In the genomic region with DNA sequence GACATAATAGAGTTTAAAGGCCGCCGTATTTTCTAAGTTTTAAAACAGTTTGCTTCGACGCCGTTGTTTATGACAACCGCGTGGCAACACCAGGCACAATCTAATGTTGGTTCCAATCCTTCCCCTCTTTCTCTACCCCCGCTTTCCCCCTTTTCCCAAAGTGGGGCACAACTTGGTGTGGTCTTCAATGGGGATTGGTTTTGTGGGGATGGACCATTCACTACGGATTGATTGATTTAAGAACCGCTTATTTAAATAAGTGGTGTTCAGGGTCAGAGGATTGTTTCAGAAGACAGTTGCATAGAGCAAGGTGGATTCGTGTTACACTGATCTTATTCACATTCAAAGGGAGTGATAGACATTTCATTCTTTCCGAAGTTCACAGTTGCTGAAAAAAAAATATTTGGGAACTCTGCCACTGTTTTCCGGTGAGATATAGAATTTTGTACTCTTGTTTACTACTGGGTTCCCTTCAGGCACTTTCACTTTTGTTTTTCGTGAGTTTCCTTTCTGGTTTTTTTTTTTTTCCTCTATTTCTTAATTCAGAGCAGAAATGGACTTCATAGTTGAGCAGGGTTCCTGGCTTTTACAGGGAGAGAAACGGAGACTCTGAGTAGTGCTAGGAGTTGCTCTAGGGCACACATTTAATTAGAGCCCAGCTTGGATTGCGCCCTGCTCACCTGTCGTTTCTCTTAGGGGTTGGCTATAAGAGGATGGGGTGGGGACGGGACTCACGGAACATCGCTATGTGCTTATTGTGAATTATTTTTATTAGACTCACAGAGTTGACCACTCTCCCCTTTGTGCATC, we compare ENCODE assay signal across 8 cellular contexts.
DNase-seq lines count a peak whose midpoint lies in the region; ATAC-seq and TF ChIP-seq lines count a peak whose summit lies in the region.

No MANE protein-coding gene starts in this region.

- TF ChIP-seq POLR2A in IMR-90 (IDR thresholded peaks at IDR 0.05; ENCODE audit: low read depth, low read length) = no peak
- no peak for TF ChIP-seq POLR2A in esophagus squamous epithelium (IDR thresholded peaks at IDR 0.05)

- TF ChIP-seq CTCF in right atrium auricular region (IDR thresholded peaks at IDR 0.05) = no peak
- no peak for TF ChIP-seq CTCF in IMR-90 (conservative IDR thresholded peaks at IDR 0.05; ENCODE audit: low read depth, low read length)
- no peak for TF ChIP-seq CTCF in WI38 (IDR thresholded peaks at IDR 0.05; ENCODE audit: low read depth, low read length)
- no peak for TF ChIP-seq CTCF in esophagus squamous epithelium (IDR thresholded peaks at IDR 0.05)
- TF ChIP-seq CTCF in neural progenitor cell (IDR thresholded peaks at IDR 0.05) = no peak

- peaks cover 0 to 30% of the 10 kb centered on the region in 2 donors for H3K4me1 ChIP-seq in right atrium auricular region
- peaks cover 4% of the 10 kb centered on the region; the same call in 1 of the 2 replicates for H3K4me1 ChIP-seq in IMR-90 (ENCODE audit: control insufficient read depth, insufficient read depth, low read length)
- peaks cover 5 to 41% (median 12%) of the 10 kb centered on the region in 3 donors for H3K4me1 ChIP-seq in esophagus squamous epithelium
- H3K4me1 ChIP-seq in neural progenitor cell = peaks cover 12% of the 10 kb centered on the region

- CTCF ChIA-PET in IMR-90 (lab: Yijun Ruan, JAX) = interaction anchor here (0.6 kb wide), 1 partner anchor 391 kb away, joined by 3 read pairs; no protein-coding TSS in a partner anchor

- H3K27ac ChIP-seq in right atrium auricular region (peak overlapping the region; percentile 98 to 100), IMR-90 (ENCODE audit: insufficient read depth, low read length) (peak overlapping the region; percentile 51), esophagus squamous epithelium (peak overlapping the region; percentile 94 to 100 (median 100)), neural progenitor cell (no peak overlapping the region)

- 0 out of 2 replicates have a peak overlapping the region, but pooled peaks have one; percentile 13 for H3K56ac ChIP-seq in IMR-90 (ENCODE audit: extremely low read depth, insufficient read depth, low read length)

- no peak overlapping the region for H2BK20ac ChIP-seq in IMR-90 (ENCODE audit: low read depth, low read length)

- H3K9me3 ChIP-seq in right atrium auricular region (no peaks in the 10 kb centered on the region), IMR-90 (ENCODE audit: control insufficient read depth, insufficient read depth, low read length) (no peaks in the 10 kb centered on the region), esophagus squamous epithelium (no peaks in the 10 kb centered on the region), neural progenitor cell (ENCODE audit: low read depth) (no peaks in the 10 kb centered on the region)

- peak overlapping the region; percentile 3; the same call in 1 of the 2 replicates for H2BK120ac ChIP-seq in IMR-90 (ENCODE audit: low read depth, low read length)

- H4K5ac ChIP-seq in IMR-90 (ENCODE audit: low read depth, low read length) = peak overlapping the region; percentile 50; the same call in 1 of the 2 replicates

- in situ Hi-C loops in IMR-90 (cut with MboI; ENCODE audit: low sequenced_read_pairs) = loop anchor here (5.0 to 10.0 kb wide), 2 partner anchors 139 to 356 kb away; partner anchors contain the start of genes LEPR and LEPROT

- ATAC-seq in Right ventricle myocardium superior (ENCODE audit: poor library complexity) = no peak
- ATAC-seq in IMR-90 (ENCODE audit: low read depth) = no peak

- H3K4me2 ChIP-seq in IMR-90 (ENCODE audit: low read depth, low read length) (peak overlapping the region; percentile 98), neural progenitor cell (peak overlapping the region; percentile 91)

- H3K4ac ChIP-seq in IMR-90 (ENCODE audit: low read depth, low read length) = peak overlapping the region; percentile 78; the same call in 1 of the 2 replicates

- no peaks in the 10 kb centered on the region for H3K9me3 Mint-ChIP-seq in neural progenitor cell

- peaks cover 30% of the 10 kb centered on the region for H3K4me1 Mint-ChIP-seq in neural progenitor cell

- WGBS in IMR-90 (ENCODE audit: extremely low coverage in 2 of 2, insufficient read length in 1 of 2), 2 experiments = no CpG with 5 or more reads among the region's 20 CpGs
- WGBS in esophagus squamous epithelium, 2 donors = 2 to 4% methylated on average over 18 to 20 of the region's 20 CpGs

- no peak overlapping the region for H2AK5ac ChIP-seq in IMR-90 (ENCODE audit: low read depth, low read length)

- no peak overlapping the region for H2BK5ac ChIP-seq in IMR-90 (ENCODE audit: low read depth, low read length, poor library complexity, severe bottlenecking)

- H3K79me2 ChIP-seq in neural progenitor cell (ENCODE audit: low read depth) = peaks cover 28% of the 10 kb centered on the region

- no peaks in the 10 kb centered on the region for H3K9me1 ChIP-seq in IMR-90 (ENCODE audit: insufficient read depth, low read length)

- H3K9ac ChIP-seq in IMR-90 (ENCODE audit: low read depth, low read length) (peak overlapping the region; percentile 52), neural progenitor cell (no peak overlapping the region)

- H3F3A ChIP-seq in neural progenitor cell (ENCODE audit: low read depth) = peaks cover 23% of the 10 kb centered on the region

- no TSS peak for BruUV-seq in IMR-90 (replicated peaks; lab: Mats Ljungman, UMichigan)

- peak overlapping the region; percentile 7 to 59; a peak in 2 of 4 replicates for H4K8ac ChIP-seq in IMR-90 (ENCODE audit: low read depth in 2 of 2, low read length in 2 of 2)

- peak overlapping the region; percentile 64; the same call in 1 of the 2 replicates for H3K23ac ChIP-seq in IMR-90 (ENCODE audit: low read depth, low read length)

- no peaks in the 10 kb centered on the region for H3K36me3 ChIP-seq in right atrium auricular region
- no peaks in the 10 kb centered on the region for H3K36me3 ChIP-seq in IMR-90 (ENCODE audit: control insufficient read depth, insufficient read depth, low read length)
- no peaks in the 10 kb centered on the region for H3K36me3 ChIP-seq in esophagus squamous epithelium
- no peaks in the 10 kb centered on the region for H3K36me3 ChIP-seq in neural progenitor cell

- dilution Hi-C loops in IMR-90 (cut with HindIII; ENCODE audit: low sequenced_read_pairs, unreplicated experiment) = no loop called here

- H4K91ac ChIP-seq in IMR-90 (ENCODE audit: insufficient read depth, low read depth, low read length) = 0 out of 2 replicates have a peak overlapping the region, but pooled peaks have one; percentile 5

- H3K4me3 ChIP-seq in right atrium auricular region (peak overlapping the region; percentile 74 to 81), IMR-90 (ENCODE audit: insufficient read depth, low read depth, low read length) (peak overlapping the region; percentile 58), WI38 (ENCODE audit: low read depth, low read length) (peak overlapping the region; percentile 59), esophagus squamous epithelium (peak overlapping the region; percentile 80 to 98 (median 92)), neural progenitor cell (peak overlapping the region; percentile 98)

- H3K27ac Mint-ChIP-seq in neural progenitor cell = peak overlapping the region; percentile 96

- no peak overlapping the region; the same call in 2 of the 3 replicates for H2BK15ac ChIP-seq in IMR-90 (ENCODE audit: low read depth, low read length)

- DNase-seq in right atrium auricular region (ENCODE audit: low spot score) (no peak), Right ventricle myocardium superior (no peak), IMR-90 (peak; percentile 4), esophagus squamous epithelium (lab: John Stamatoyannopoulos, UW) (no peak), neural progenitor cell (ENCODE audit: low spot score) (no peak), iPS-NIHi7 (ENCODE audit: extremely low spot score) (no peak), activated gamma-delta T cell (lab: John Stamatoyannopoulos, UW) (no peak)

- intact Hi-C loops in Right ventricle myocardium superior (cut with DNase I) = loop anchor here (5.0 to 10.0 kb wide), 2 partner anchors 139 to 356 kb away; partner anchors contain the start of genes LEPR and LEPROT
- intact Hi-C loops in IMR-90 (cut with micrococcal nuclease) = loop anchor here (5.0 to 10.0 kb wide), 4 partner anchors 206 to 1176 kb away; no protein-coding TSS in a partner anchor
- intact Hi-C loops in esophagus squamous epithelium (cut with DNase I) = no loop called here

- no peaks in the 10 kb centered on the region for H3K36me3 Mint-ChIP-seq in neural progenitor cell

- H3K18ac ChIP-seq in IMR-90 (ENCODE audit: low read depth, low read length) = peak overlapping the region; percentile 31

- POLR2A ChIA-PET in IMR-90 (lab: Charles Lee; ENCODE audit: unreplicated experiment) = no interaction called here

- peak overlapping the region; percentile 94 for H3K4me3 Mint-ChIP-seq in neural progenitor cell

- H4K20me1 ChIP-seq in IMR-90 (ENCODE audit: insufficient read depth, low read length) (no peaks in the 10 kb centered on the region; the same call in 1 of the 2 replicates), neural progenitor cell (ENCODE audit: low read depth) (peaks cover 22% of the 10 kb centered on the region)

- H3K27me3 Mint-ChIP-seq in neural progenitor cell (ENCODE audit: insufficient read depth, low read depth) = peaks cover 16% of the 10 kb centered on the region

- H3K27me3 ChIP-seq in right atrium auricular region (no peaks in the 10 kb centered on the region), IMR-90 (ENCODE audit: control insufficient read depth, insufficient read depth, low read length) (peaks cover 9% of the 10 kb centered on the region), esophagus squamous epithelium (no peaks in the 10 kb centered on the region), neural progenitor cell (peaks cover 27% of the 10 kb centered on the region)

- H2AFZ ChIP-seq in IMR-90 (replicated peaks; ENCODE audit: low read length, poor library complexity) = peak overlapping the region; percentile 96
- H2AFZ ChIP-seq in neural progenitor cell (replicated peaks) = peak overlapping the region; percentile 96

- no peaks in the 10 kb centered on the region for H3K79me1 ChIP-seq in IMR-90 (ENCODE audit: low read depth in 1 of 2, low read length in 2 of 2)

- no peak overlapping the region for H2AK9ac ChIP-seq in IMR-90 (replicated peaks; ENCODE audit: low read depth, low read length, poor library complexity)

- TF ChIP-seq RAD21 in IMR-90 (IDR thresholded peaks at IDR 0.05; ENCODE audit: low read length) = no peak

- peak overlapping the region; percentile 80 for H3K14ac ChIP-seq in IMR-90 (replicated peaks; ENCODE audit: low read depth, low read length)

TF ChIP-seq in IMR-90, 13 proteins besides CTCF, POLR2A, EP300 and RAD21 (continues in another document):
- TF ChIP-seq MAFK (IDR thresholded peaks at IDR 0.05; ENCODE audit: low read depth, low read length) (no peak), MXI1 (IDR thresholded peaks at IDR 0.05; ENCODE audit: borderline replicate concordance, low read depth, low read length) (no peak), SMC3 (IDR thresholded peaks at IDR 0.05; ENCODE audit: low read depth, low read length) (no peak)
